In genomic region chr11:42345933-42346332, GRCh38 we compare ENCODE assay signal across 28 cellular contexts.
"Had no signal": no experiment of that assay in that cellular context is flagged by ENCODE, and none has a peak within 500 bp of the region (broad histone marks: within the 10 kb centered on the region; RNA-seq: fewer than 3 reads in every experiment).

No MANE protein-coding gene starts in this region.

- H3K4me1 ChIP-seq: neural progenitor cell, parathyroid adenoma, psoas muscle, spleen, suprapubic skin, testis, tibial artery, transverse colon, upper lobe of right lung, uterus had no signal

- H3K27ac ChIP-seq: neural progenitor cell, ovary, parathyroid adenoma, psoas muscle, skin epidermis, spleen, suprapubic skin, testis, tibial artery, transverse colon, upper lobe of right lung, uterus had no signal

- H3K9ac ChIP-seq: neural progenitor cell, parathyroid adenoma had no signal

- H3K27me3 ChIP-seq: neural progenitor cell, ovary, spleen, suprapubic skin, testis, tibial artery, transverse colon, upper lobe of right lung, uterus had no signal

- ATAC-seq: natural killer cell; psoas muscle; right cardiac atrium; sciatic nerve; stimulated activated memory B cell treated with anti-CD40 and anti-IgM and Interleukin-4, amounts not matched to agents 10 μg/mL and 1 μg/mL and 100 μg/mL, for 72 hours; stimulated activated naive CD8-positive, alpha-beta T cell treated with anti-CD3 and anti-CD28 coated beads, Interleukin-15, amount 100 ng/mL, for 72 hours; stimulated activated naive CD8-positive, alpha-beta T cell treated with anti-CD3 and anti-CD28 coated beads, Interleukin-15, Interleukin-2, amounts not matched to agents 100 U/mL and 50 U/mL, for 24 hours; upper lobe of right lung had no signal

- H3K9me3 ChIP-seq: ovary, psoas muscle, suprapubic skin, testis, tibial artery, transverse colon, upper lobe of right lung, uterus had no signal

- H3K79me2 ChIP-seq: parathyroid adenoma had no signal

- H2AFZ ChIP-seq: neural progenitor cell, parathyroid adenoma had no signal

- H3K4me3 ChIP-seq: neural progenitor cell, ovary, psoas muscle, skin epidermis, smooth muscle cell, spleen, suprapubic skin, testis, tibial artery, transverse colon, upper lobe of right lung, uterus had no signal

- DNase-seq: natural killer cell; occipital lobe; ovary; posterior cingulate gyrus; psoas muscle; right cardiac atrium; spleen; stimulated activated CD4-positive, alpha-beta T cell treated with anti-CD3 and anti-CD28 coated beads, Interleukin-12 subunit alpha, Interleukin-12 subunit beta, amount 100 ng/mL, for 4 hours; stimulated activated CD4-positive, alpha-beta T cell treated with anti-CD3 and anti-CD28 coated beads, Interleukin-1b, Interleukin-23, amount 100 ng/mL, for 48 hours; stimulated activated CD4-positive, alpha-beta T cell treated with anti-CD3 and anti-CD28 coated beads, Interleukin-4, amount 100 ng/mL, for 1 hour; stimulated activated CD4-positive, alpha-beta T cell treated with anti-CD3 and anti-CD28 coated beads, Interleukin-4, amount 100 ng/mL, for 4 hours; stimulated activated CD8-positive, alpha-beta memory T cell treated with anti-CD3 and anti-CD28 coated beads, Interleukin-4, amount 100 ng/mL, for 48 hours; stimulated activated naive CD4-positive, alpha-beta T cell; stimulated activated naive CD8-positive, alpha-beta T cell treated with anti-CD3 and anti-CD28 coated beads, Interleukin-15, amount 100 ng/mL, for 72 hours; stimulated activated naive CD8-positive, alpha-beta T cell treated with anti-CD3 and anti-CD28 coated beads, Interleukin-15, Interleukin-2, amounts not matched to agents 100 U/mL and 50 U/mL, for 24 hours; substantia nigra; testis; tibial artery; transverse colon; upper lobe of right lung; uterus had no signal

- H3K4me2 ChIP-seq: neural progenitor cell, smooth muscle cell had no signal

- H3K36me3 ChIP-seq: neural progenitor cell, ovary, spleen, suprapubic skin, tibial artery, transverse colon, upper lobe of right lung, uterus had no signal
